11 cellular contexts compared by ENCODE assay signal in the genomic region with DNA sequence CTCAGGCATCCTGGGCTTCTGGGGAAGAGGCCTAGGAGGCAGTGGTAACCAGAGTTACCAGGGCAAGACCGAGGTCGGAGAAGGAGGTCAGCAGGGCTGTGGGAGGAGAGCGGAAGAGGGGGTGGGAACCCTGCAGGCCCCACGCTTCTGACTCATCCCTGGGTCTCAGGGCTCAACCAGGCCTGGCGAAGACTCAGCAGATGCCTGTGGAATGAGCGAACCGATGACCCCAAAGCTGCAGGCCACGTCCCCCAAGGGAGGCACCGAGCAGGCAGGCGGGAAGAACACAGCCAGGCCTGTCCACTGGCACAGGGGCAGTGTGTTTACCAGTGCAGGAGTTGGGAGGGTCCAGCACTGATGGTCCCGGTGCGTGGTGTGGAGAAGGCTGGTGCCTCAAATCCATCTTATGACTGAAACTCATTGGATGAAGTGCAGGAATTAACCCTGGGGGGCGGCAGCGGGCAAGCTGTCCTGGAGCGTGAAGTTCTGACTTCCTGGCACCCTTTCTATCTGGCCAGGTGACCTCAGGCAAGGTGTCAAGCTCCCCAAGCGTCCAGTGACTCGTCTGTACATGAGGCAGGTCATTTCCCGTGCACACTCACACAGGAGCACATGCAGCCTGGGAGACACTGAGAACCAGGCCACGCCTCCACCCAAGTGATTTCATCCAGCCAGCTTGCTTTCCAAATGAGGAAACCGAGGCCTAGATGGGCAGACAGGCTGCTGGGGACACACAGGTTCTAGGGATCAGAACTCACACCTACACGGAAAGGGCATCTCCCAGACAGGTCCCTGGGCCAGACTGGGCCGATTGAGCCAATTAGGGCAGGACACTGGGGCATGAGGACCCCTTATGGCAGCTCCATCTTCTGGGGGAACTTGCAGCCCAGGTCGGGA.
DNase-seq lines count a peak whose midpoint lies in the region; FAIRE-seq and TF ChIP-seq lines count a peak whose summit lies in the region.
"Had no signal": no experiment of that assay in that cellular context is flagged by ENCODE, and none has a peak within 500 bp of the region (broad histone marks: within the 10 kb centered on the region; RNA-seq: fewer than 3 reads in every experiment).

No MANE protein-coding gene starts in this region.

- H3K36me3 ChIP-seq in kidney (ENCODE audit: control insufficient read depth in 1 of 2, insufficient read depth in 2 of 2, low read length in 2 of 2) = no peaks in the 10 kb centered on the region
- H3K36me3 ChIP-seq: neutrophil had no signal

- H3K36me3 Mint-ChIP-seq in mesothelial cell of epicardium = no peaks in the 10 kb centered on the region

- in situ Hi-C loops in astrocyte of the spinal cord (cut with HindIII; ENCODE audit: low sequenced_read_pairs) = no loop called here

- no peak for FAIRE-seq in kidney (lab: Jason Lieb, UNC)

- H3K4me1 ChIP-seq in kidney (ENCODE audit: control insufficient read depth in 1 of 2, insufficient read depth in 1 of 2, low read depth in 1 of 2, low read length in 2 of 2) = peaks cover 0 to 9% of the 10 kb centered on the region in 2 donors

- no peak overlapping the region for H3K27ac Mint-ChIP-seq in mesothelial cell of epicardium

- no peak overlapping the region for H3K9ac ChIP-seq in kidney (ENCODE audit: low read length in 2 of 2)

- H3K27ac ChIP-seq in kidney (ENCODE audit: low read depth in 2 of 2, low read length in 2 of 2) = peak overlapping the region; percentile 63 to 72
- H3K27ac ChIP-seq: neutrophil had no signal

- H3K9me3 Mint-ChIP-seq in mesothelial cell of epicardium = no peaks in the 10 kb centered on the region

- intact Hi-C loops in kidney (cut with DNase I) = no loop called here

- no peaks in the 10 kb centered on the region for H3K9me3 ChIP-seq in kidney (ENCODE audit: control insufficient read depth in 1 of 2, low read length in 2 of 2)
- H3K9me3 ChIP-seq: neutrophil had no signal

- no peak for TF ChIP-seq CTCF in astrocyte of the spinal cord (IDR thresholded peaks at IDR 0.05; ENCODE audit: low read depth, low read length)
- TF ChIP-seq CTCF in kidney (IDR thresholded peaks at IDR 0.05; ENCODE audit: borderline replicate concordance, extremely low read depth, insufficient read depth) = no peak
- no peak for TF ChIP-seq CTCF in mesothelial cell of epicardium (IDR thresholded peaks at IDR 0.05; ENCODE audit: unreplicated experiment)

- H3K27me3 Mint-ChIP-seq in mesothelial cell of epicardium (ENCODE audit: low read depth) = no peaks in the 10 kb centered on the region

- H3K4me3 ChIP-seq in astrocyte of the spinal cord (ENCODE audit: low read depth, low read length) (no peak overlapping the region), kidney (ENCODE audit: low read length in 2 of 2) (no peak overlapping the region), skeletal muscle cell (ENCODE audit: low read depth, low read length) (no peak overlapping the region)

- DNase-seq in ELR (ENCODE audit: low read depth) = peak; percentile 99
- peak; percentile 90 for DNase-seq in astrocyte of the spinal cord (ENCODE audit: low read depth, low spot score)
- peak; percentile 95 for DNase-seq in kidney
- peak; percentile 91 for DNase-seq in skeletal muscle cell (ENCODE audit: low read depth)
- DNase-seq in activated CD8-positive, alpha-beta memory T cell treated with anti-CD3 and anti-CD28 coated beads, Interleukin-2, amount 50 U/mL, for 48 hours = no peak
- no peak for DNase-seq in NCI-H146 treated with DMSO at 0.1 percent for 48 hours (lab: John Stamatoyannopoulos, UW; ENCODE audit: unreplicated experiment)
- DNase-seq in mesothelial cell of epicardium (ENCODE audit: low spot score in 2 of 2, unreplicated experiment in 2 of 2) = no peak
- DNase-seq in activated CD4-positive, alpha-beta T cell treated with anti-CD3 and anti-CD28 coated beads, Interleukin-2, amount 50 U/mL, for 48 hours = no peak
- DNase-seq: activated CD4-positive, alpha-beta T cell treated with anti-CD3 and anti-CD28 coated beads, Interleukin-2, amount 50 U/mL, for 4 hours; DMS 273 treated with DMSO at 0.1 percent for 48 hours had no signal

- H3K4me1 Mint-ChIP-seq in mesothelial cell of epicardium = peaks cover 11% of the 10 kb centered on the region

- H3K4me3 Mint-ChIP-seq in mesothelial cell of epicardium = no peak overlapping the region

Comparison
In these comparisons a context has a peak if more than half of its experiments do, and no peak if none do; other contexts are left out.
1. DNase-seq: peak in ELR (single experiment), astrocyte of the spinal cord (single experiment), kidney (single experiment) and skeletal muscle cell (single experiment); none in activated CD8-positive, alpha-beta memory T cell treated with anti-CD3 and anti-CD28 coated beads, Interleukin-2, amount 50 U/mL, for 48 hours (single experiment), NCI-H146 treated with DMSO at 0.1 percent for 48 hours (single experiment), mesothelial cell of epicardium (0 of 2) and activated CD4-positive, alpha-beta T cell treated with anti-CD3 and anti-CD28 coated beads, Interleukin-2, amount 50 U/mL, for 48 hours (0 of 2).